11 cellular contexts compared by ENCODE assay signal in the genomic region with DNA sequence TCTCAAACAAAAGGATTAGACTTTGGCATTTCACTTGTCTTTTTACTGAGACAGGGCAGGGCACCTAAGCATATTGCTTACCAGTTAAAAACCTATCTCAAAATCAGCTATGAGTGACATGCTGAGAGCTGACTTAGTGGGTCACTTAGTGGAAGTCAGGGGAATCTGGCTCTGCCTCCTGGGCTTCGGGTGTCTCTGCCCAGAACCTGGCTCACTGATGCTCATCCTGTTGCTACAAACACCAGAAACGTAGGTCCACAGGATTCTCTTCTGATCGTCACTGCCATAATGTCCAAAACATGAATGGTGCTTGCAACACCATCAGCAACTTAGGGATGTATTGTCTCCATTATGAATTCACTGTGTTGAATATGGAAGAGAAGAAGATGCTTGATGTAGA.
"Had no signal": no experiment of that assay in that cellular context is flagged by ENCODE, and none has a peak within 500 bp of the region (broad histone marks: within the 10 kb centered on the region; RNA-seq: fewer than 3 reads in every experiment).

No MANE protein-coding gene starts in this region.

- H3K9ac ChIP-seq: KMS-11 had no signal

- H3K9me3 ChIP-seq: HAP-1 had no signal

- H3K36me3 Mint-ChIP-seq: IgD-negative memory B cell had no signal

- H3K4me1 Mint-ChIP-seq: GM23338 had no signal

- H3K9me3 Mint-ChIP-seq: GM23338, HFFc6, IgD-negative memory B cell had no signal

- H2AFZ ChIP-seq: GM23338 had no signal

- H3K27ac Mint-ChIP-seq: GM23338, HFFc6, IgD-negative memory B cell had no signal

- H3K4me1 ChIP-seq: HAP-1 had no signal

- H3K4me2 ChIP-seq: GM23338, KMS-11 had no signal

- H3K4me3 Mint-ChIP-seq: GM23338, HFFc6, IgD-negative memory B cell had no signal

- FAIRE-seq: H1, HepG2 had no signal

- H3K36me3 ChIP-seq: HAP-1 had no signal

- H3K27ac ChIP-seq: HL-60, KMS-11 had no signal

- DNase-seq: H7, HFFc6, KBM-7 had no signal

- ATAC-seq: GM23338, HCT116, HepG2 had no signal

- H3K4me3 ChIP-seq: GM23338, HAP-1 had no signal
